8 cellular contexts compared by ENCODE assay signal in the genomic region with DNA sequence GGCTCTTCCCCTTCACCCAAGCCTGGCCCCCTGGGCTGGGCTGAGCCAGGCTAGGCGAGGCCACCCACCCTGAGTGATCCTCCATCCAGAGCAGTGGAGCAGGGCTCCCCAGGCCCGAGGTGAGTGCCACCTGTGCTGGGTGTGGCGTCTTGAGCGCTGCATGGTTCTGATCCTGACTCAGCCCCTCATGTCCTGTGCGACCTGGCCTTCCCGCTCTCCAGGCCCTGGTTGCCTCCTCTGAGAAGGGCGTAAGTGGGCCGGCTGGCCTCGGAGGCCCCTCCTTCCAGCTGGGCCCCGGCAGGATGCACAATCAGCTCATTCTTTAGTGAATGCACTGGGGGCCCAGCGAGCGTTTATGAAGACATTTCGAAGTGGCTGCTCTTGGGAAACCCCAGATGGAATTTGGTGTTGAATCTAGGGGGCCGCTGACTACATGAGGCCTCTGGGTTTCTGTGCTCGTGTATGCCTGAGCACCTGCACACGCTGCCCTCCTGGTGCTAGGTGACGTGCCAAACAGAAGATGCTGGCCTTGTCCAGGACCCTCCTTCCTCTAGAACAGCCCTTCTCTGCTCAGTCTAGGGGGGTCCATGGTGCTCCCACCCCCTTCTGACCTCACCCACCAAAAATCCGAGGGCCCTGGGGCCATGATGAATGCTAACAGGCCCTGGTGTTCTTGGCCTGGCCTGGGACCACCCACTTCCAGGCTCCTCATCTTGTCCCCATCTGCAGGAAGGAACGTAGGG. TPM values are rescaled to one million over a fixed set of nuclear protein-coding genes. Genes with fewer than 3 reads are reported as not detected.
DNase-seq lines count a peak whose midpoint lies in the region; ATAC-seq and TF ChIP-seq lines count a peak whose summit lies in the region.
"Had no signal": no experiment of that assay in that cellular context is flagged by ENCODE, and none has a peak within 500 bp of the region (broad histone marks: within the 10 kb centered on the region; RNA-seq: fewer than 3 reads in every experiment).

No MANE protein-coding gene starts in this region.

- intact Hi-C loops in ascending aorta (cut with DNase I): no loop called here

- in situ Hi-C loops in HAP-1 (cut with MboI; ENCODE audit: low sequenced_read_pairs): no loop called here

- DNase-seq in ascending aorta (ENCODE audit: low spot score in 2 of 2) (peak in 1 of 2 donors; percentile 63), hepatocyte (ENCODE audit: low spot score) (peak; percentile 72), HAP-1 (ENCODE audit: low spot score in 2 of 2) (no peak), NCI-H510A treated with DMSO at 0.1 percent for 48 hours (lab: John Stamatoyannopoulos, UW) (no peak)

- H3K4me3 Mint-ChIP-seq in stimulated activated memory B cell treated with anti-CD40 and anti-IgM and Interleukin-4, amounts not matched to agents 10 μg/mL and 1 μg/mL and 100 μg/mL, for 72 hours: no peak overlapping the region

- H3K36me3 ChIP-seq in HEK293 (ENCODE audit: control insufficient read depth in 2 of 2, insufficient read depth in 1 of 2, low read length in 2 of 2) (no peaks in the 10 kb centered on the region), ascending aorta (no peaks in the 10 kb centered on the region), hepatocyte (replicated peaks; ENCODE audit: insufficient read depth, low read depth) (no peaks in the 10 kb centered on the region), HAP-1 (replicated peaks) (no peaks in the 10 kb centered on the region)

- no peak overlapping the region for H3K27ac ChIP-seq in HEK293 (ENCODE audit: extremely low read depth, low read depth, low read length)
- peak overlapping the region; percentile 82 for H3K27ac ChIP-seq in ascending aorta
- H3K27ac ChIP-seq in hepatocyte: peak overlapping the region; percentile 99
- H3K27ac ChIP-seq: epithelial cell of prostate had no signal

- peaks cover 20% of the 10 kb centered on the region for H3K79me2 ChIP-seq in hepatocyte

- H3K27ac Mint-ChIP-seq in stimulated activated memory B cell treated with anti-CD40 and anti-IgM and Interleukin-4, amounts not matched to agents 10 μg/mL and 1 μg/mL and 100 μg/mL, for 72 hours: no peak overlapping the region

- no peak overlapping the region for H3K4me3 ChIP-seq in HEK293 (ENCODE audit: low read depth, low read length)
- H3K4me3 ChIP-seq in ascending aorta: no peak overlapping the region
- no peak overlapping the region for H3K4me3 ChIP-seq in hepatocyte
- H3K4me3 ChIP-seq in HAP-1: no peak overlapping the region

- peaks cover 49% of the 10 kb centered on the region for H3K27me3 Mint-ChIP-seq in stimulated activated memory B cell treated with anti-CD40 and anti-IgM and Interleukin-4, amounts not matched to agents 10 μg/mL and 1 μg/mL and 100 μg/mL, for 72 hours

- H3K4me1 Mint-ChIP-seq in stimulated activated memory B cell treated with anti-CD40 and anti-IgM and Interleukin-4, amounts not matched to agents 10 μg/mL and 1 μg/mL and 100 μg/mL, for 72 hours: peaks cover 17% of the 10 kb centered on the region

- H4K20me1 ChIP-seq in hepatocyte (ENCODE audit: insufficient read depth, poor library complexity, severe bottlenecking): no peaks in the 10 kb centered on the region

- 54% methylated on average over 19 of the region's 19 CpGs for WGBS in hepatocyte (ENCODE audit: low lambda C conversion rate, missing lambda C conversion rate)

- peaks cover 12% of the 10 kb centered on the region for H3K4me1 ChIP-seq in HEK293 (ENCODE audit: control insufficient read depth, insufficient read depth, low read length)
- H3K4me1 ChIP-seq in ascending aorta: peaks cover 16 to 37% of the 10 kb centered on the region in 2 donors
- peaks cover 72% of the 10 kb centered on the region for H3K4me1 ChIP-seq in hepatocyte (ENCODE audit: insufficient read depth)
- H3K4me1 ChIP-seq in HAP-1: peaks cover 2% of the 10 kb centered on the region; the same call in 1 of the 2 replicates

- no peak overlapping the region for H2AFZ ChIP-seq in hepatocyte

- no peaks in the 10 kb centered on the region for H3K36me3 Mint-ChIP-seq in stimulated activated memory B cell treated with anti-CD40 and anti-IgM and Interleukin-4, amounts not matched to agents 10 μg/mL and 1 μg/mL and 100 μg/mL, for 72 hours

- TF ChIP-seq CTCF in HEK293 (tag by site-specific recombination; IDR thresholded peaks at IDR 0.05): no peak
- TF ChIP-seq CTCF in ascending aorta (IDR thresholded peaks at IDR 0.05): no peak
- no peak for TF ChIP-seq CTCF in hepatocyte (IDR thresholded peaks at IDR 0.05; ENCODE audit: poor library complexity)

- peak overlapping the region; percentile 64 for H3K4me2 ChIP-seq in hepatocyte

- peak; percentile 18 for ATAC-seq in stimulated activated memory B cell treated with anti-CD40 and anti-IgM and Interleukin-4, amounts not matched to agents 10 μg/mL and 1 μg/mL and 100 μg/mL, for 72 hours
- no peak for ATAC-seq in GM18870 (IDR thresholded peaks at IDR 0.05; ENCODE audit: unreplicated experiment)

- POLR2A ChIA-PET in HEK293 (lab: Yijun Ruan, JAX): interaction anchor here (0.5 to 0.7 kb wide), 2 partner anchors 32 to 668 kb away, joined by 3 read pairs; no protein-coding TSS in a partner anchor

- CTCF ChIA-PET in HEK293 (lab: Yijun Ruan, JAX): interaction anchor here (0.6 to 21.9 kb wide), 9 partner anchors 9 to 109 kb away, joined by 3 to 487 read pairs (median 4); partner anchors contain the start of gene COL1A1

- no peaks in the 10 kb centered on the region for H3K9me2 ChIP-seq in hepatocyte (replicated peaks; ENCODE audit: insufficient read depth)

- no peaks in the 10 kb centered on the region for H3K27me3 ChIP-seq in ascending aorta
- H3K27me3 ChIP-seq in hepatocyte: no peaks in the 10 kb centered on the region
- peaks cover 17% of the 10 kb centered on the region for H3K27me3 ChIP-seq in HAP-1 (ENCODE audit: low read depth)

- H3K9me3 Mint-ChIP-seq in stimulated activated memory B cell treated with anti-CD40 and anti-IgM and Interleukin-4, amounts not matched to agents 10 μg/mL and 1 μg/mL and 100 μg/mL, for 72 hours: no peaks in the 10 kb centered on the region

- H3K9me3 ChIP-seq in HEK293 (ENCODE audit: control insufficient read depth, insufficient read depth, low read depth, low read length) (no peaks in the 10 kb centered on the region), ascending aorta (no peaks in the 10 kb centered on the region), hepatocyte (ENCODE audit: low read depth) (no peaks in the 10 kb centered on the region), HAP-1 (no peaks in the 10 kb centered on the region)

TF ChIP-seq in HEK293, 187 proteins besides CTCF, POLR2A, EP300 and RAD21:
- TF ChIP-seq ZNF341 (tag by site-specific recombination; IDR thresholded peaks at IDR 0.05; ENCODE audit: low read depth) (no peak), ZNF311 (tag by site-specific recombination; IDR thresholded peaks at IDR 0.05; ENCODE audit: borderline replicate concordance) (no peak), PRDM10 (tag by site-specific recombination; IDR thresholded peaks at IDR 0.05) (no peak), ZNF112 (tag by site-specific recombination; IDR thresholded peaks at IDR 0.05) (no peak), IKZF3 (tag by site-specific recombination; IDR thresholded peaks at IDR 0.05) (no peak), ZIC2 (tag by site-specific recombination; IDR thresholded peaks at IDR 0.05) (0 out of 2 replicates have a peak, but pooled peaks have one; percentile 29), SP2 (tag by site-specific recombination; IDR thresholded peaks at IDR 0.05) (no peak)

RNA-seq across cellular contexts. Expression of gene TMEM92, which starts 3.7 kb away (rescaled TPM):
- not detected for total RNA-seq in ascending aorta
- 6.9 and 11.3 TPM in 2 replicates for total RNA-seq in hepatocyte
- polyA plus RNA-seq in hepatocyte: 21.7 and 24.0 TPM in 2 replicates
